ENCODE assay signal across 31 cellular contexts in the genomic region with DNA sequence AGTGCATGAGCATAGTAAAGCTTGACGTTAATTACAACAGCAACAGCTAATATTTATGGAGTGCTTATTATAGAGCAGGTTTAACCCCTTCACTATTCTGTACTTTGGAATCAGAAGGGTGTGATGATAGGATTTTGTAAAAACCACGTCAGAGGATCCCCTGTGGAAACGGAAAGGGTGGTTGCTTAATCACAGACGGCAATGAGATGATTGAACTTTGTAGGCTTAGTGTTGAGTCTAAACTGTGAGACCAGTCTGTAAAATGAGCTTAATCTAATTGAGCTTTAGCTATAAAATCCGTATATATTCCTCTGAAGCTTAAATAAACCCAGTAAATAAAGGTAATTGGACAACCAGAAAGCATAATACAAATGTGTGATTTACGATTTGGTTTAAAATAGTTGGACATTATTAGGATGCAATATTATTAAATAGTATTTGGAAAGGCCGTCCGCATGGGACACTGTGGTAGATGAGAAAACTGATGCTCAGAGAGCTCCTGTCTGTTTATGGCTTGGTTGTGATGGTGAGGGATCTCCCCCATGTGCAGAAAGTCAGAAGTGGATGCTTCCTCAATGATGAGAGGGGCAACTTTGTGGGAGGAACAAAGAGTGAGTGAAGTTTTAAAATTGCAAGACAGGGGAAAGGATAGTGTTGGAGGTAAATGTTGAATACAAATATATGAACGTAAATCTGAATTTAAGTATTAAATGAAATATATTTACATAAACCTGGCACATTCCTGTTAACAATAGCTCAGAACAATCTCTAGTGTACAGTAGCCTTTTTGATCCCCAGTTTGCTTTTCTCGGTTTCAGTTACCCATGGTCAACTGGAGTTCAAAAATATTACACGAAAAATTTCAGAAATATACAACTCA. TPM values are rescaled to one million over a fixed set of nuclear protein-coding genes. Genes with fewer than 3 reads are reported as not detected.
"Had no signal": no experiment of that assay in that cellular context is flagged by ENCODE, and none has a peak within 500 bp of the region (broad histone marks: within the 10 kb centered on the region; RNA-seq: fewer than 3 reads in every experiment).

No MANE protein-coding gene starts in this region.

- H3K4me1 ChIP-seq: esophagus muscularis mucosa, foreskin keratinocyte, gastrocnemius medialis had no signal

- H3K9me3 Mint-ChIP-seq: activated CD4-positive, alpha-beta memory T cell treated with anti-CD3 and anti-CD28 coated beads, Interleukin-2, amount 10 ng/mL, durations not matched to agents 7 days and 5 days; activated CD4-positive, alpha-beta T cell treated with anti-CD3 and anti-CD28 coated beads, Interleukin-2, amount 10 ng/mL, durations not matched to agents 7 days and 5 days; activated T-cell treated with anti-CD3 and anti-CD28 coated beads, Interleukin-2, amount 50 U/mL, for 4 hours; activated T-helper 17 cell treated with anti-CD3 and anti-CD28 coated beads, Interleukin-2, amount 50 U/mL, for 72 hours; effector memory CD8-positive, alpha-beta T cell had no signal

- H3K36me3 ChIP-seq: esophagus muscularis mucosa, gastrocnemius medialis, heart left ventricle had no signal

- H3K4me1 Mint-ChIP-seq: activated CD4-positive, alpha-beta memory T cell treated with anti-CD3 and anti-CD28 coated beads, Interleukin-2, amount 10 ng/mL, durations not matched to agents 7 days and 5 days; activated T-helper 17 cell treated with anti-CD3 and anti-CD28 coated beads, Interleukin-2, amount 50 U/mL, for 72 hours had no signal

- H3K4me3 Mint-ChIP-seq: activated CD4-positive, alpha-beta memory T cell treated with anti-CD3 and anti-CD28 coated beads, Interleukin-2, amount 10 ng/mL, durations not matched to agents 7 days and 5 days; activated CD4-positive, alpha-beta T cell treated with anti-CD3 and anti-CD28 coated beads, Interleukin-2, amount 10 ng/mL, durations not matched to agents 7 days and 5 days; activated naive CD8-positive, alpha-beta T cell; activated T-cell treated with anti-CD3 and anti-CD28 coated beads, Interleukin-2, amount 50 U/mL, for 4 hours; activated T-helper 17 cell treated with anti-CD3 and anti-CD28 coated beads, Interleukin-2, amount 50 U/mL, for 72 hours; effector memory CD8-positive, alpha-beta T cell had no signal

- H3K4me3 ChIP-seq: body of pancreas, esophagus muscularis mucosa, gastrocnemius medialis, heart left ventricle had no signal

- FAIRE-seq: colon had no signal

- H3K36me3 Mint-ChIP-seq: activated naive CD8-positive, alpha-beta T cell had no signal

- DNase-seq: activated CD4-positive, alpha-beta memory T cell treated with anti-CD3 and anti-CD28 coated beads, Interleukin-2, amount 10 ng/mL, durations not matched to agents 7 days and 5 days; activated CD4-positive, alpha-beta T cell treated with anti-CD3 and anti-CD28 coated beads for 1 hour; activated CD4-positive, alpha-beta T cell treated with anti-CD3 and anti-CD28 coated beads for 4 hours; activated CD4-positive, alpha-beta T cell treated with anti-CD3 and anti-CD28 coated beads, Interleukin-2, amount 10 ng/mL, durations not matched to agents 7 days and 5 days; activated CD4-positive, alpha-beta T cell treated with anti-CD3 and anti-CD28 coated beads, Interleukin-2, amount 50 U/mL, for 4 hours; activated CD8-positive, alpha-beta memory T cell treated with anti-CD3 and anti-CD28 coated beads for 24 hours; activated effector memory CD4-positive, alpha-beta T cell treated with Interleukin-2 at 50 U/mL for 16 hours; activated gamma-delta T cell treated with Interleukin-2 at 50 U/mL for 16 hours; activated naive CD4-positive, alpha-beta T cell treated with anti-CD3 and anti-CD28 coated beads, Interleukin-2, amount 50 U/mL, for 16 hours; activated naive CD4-positive, alpha-beta T cell treated with Interleukin-2 at 50 U/mL for 16 hours; activated T-cell treated with anti-CD3 and anti-CD28 coated beads, Interleukin-2, amount 50 U/mL, for 4 hours; amniotic stem cell; anterior cingulate cortex; body of pancreas; caudate nucleus; cortex of kidney; dermis blood vessel endothelial cell; effector CD4-positive, alpha-beta T cell; effector memory CD8-positive, alpha-beta T cell; erythroblast; foreskin keratinocyte; gastrocnemius medialis; glutamatergic neuron; heart left ventricle; T-helper 2 cell had no signal

- H3K27ac Mint-ChIP-seq: activated CD4-positive, alpha-beta memory T cell treated with anti-CD3 and anti-CD28 coated beads, Interleukin-2, amount 10 ng/mL, durations not matched to agents 7 days and 5 days; activated CD4-positive, alpha-beta T cell treated with anti-CD3 and anti-CD28 coated beads, Interleukin-2, amount 10 ng/mL, durations not matched to agents 7 days and 5 days; activated naive CD8-positive, alpha-beta T cell; activated T-helper 17 cell treated with anti-CD3 and anti-CD28 coated beads, Interleukin-2, amount 50 U/mL, for 72 hours; effector memory CD8-positive, alpha-beta T cell had no signal

- H3K27me3 ChIP-seq: body of pancreas, esophagus muscularis mucosa, gastrocnemius medialis, heart left ventricle had no signal

- H3K9me3 ChIP-seq: body of pancreas, esophagus muscularis mucosa, gastrocnemius medialis, heart left ventricle had no signal

- H3K27ac ChIP-seq: body of pancreas, esophagus muscularis mucosa, foreskin keratinocyte, gastrocnemius medialis, heart left ventricle had no signal

- ATAC-seq: activated T-cell treated with anti-CD3 and anti-CD28 coated beads, Interleukin-2, amount 50 U/mL, for 4 hours; activated T-helper 17 cell treated with anti-CD3 and anti-CD28 coated beads, Interleukin-2, amount 50 U/mL, for 72 hours; body of pancreas; effector memory CD8-positive, alpha-beta T cell; gastrocnemius medialis; heart left ventricle had no signal

RNA-seq across cellular contexts. Expression of a gene that starts 23.4 kb away (rescaled TPM):
- total RNA-seq: activated CD4-positive, alpha-beta memory T cell treated with anti-CD3 and anti-CD28 coated beads, Interleukin-2, amount 10 ng/mL, durations not matched to agents 7 days and 5 days; activated CD4-positive, alpha-beta T cell treated with anti-CD3 and anti-CD28 coated beads, Interleukin-2, amount 10 ng/mL, durations not matched to agents 7 days and 5 days; activated T-helper 17 cell treated with anti-CD3 and anti-CD28 coated beads, Interleukin-2, amount 50 U/mL, for 72 hours; body of pancreas; chondrocyte; dermis blood vessel endothelial cell; esophagus muscularis mucosa; foreskin keratinocyte; gastrocnemius medialis; heart left ventricle had no signal
- polyA plus RNA-seq: adipose tissue, foreskin keratinocyte had no signal

RNA-seq across cellular contexts. Expression of a gene that starts 23.7 kb away (rescaled TPM):
- total RNA-seq: activated CD4-positive, alpha-beta memory T cell treated with anti-CD3 and anti-CD28 coated beads, Interleukin-2, amount 10 ng/mL, durations not matched to agents 7 days and 5 days; activated CD4-positive, alpha-beta T cell treated with anti-CD3 and anti-CD28 coated beads, Interleukin-2, amount 10 ng/mL, durations not matched to agents 7 days and 5 days; activated T-helper 17 cell treated with anti-CD3 and anti-CD28 coated beads, Interleukin-2, amount 50 U/mL, for 72 hours; chondrocyte; dermis blood vessel endothelial cell; esophagus muscularis mucosa; foreskin keratinocyte; gastrocnemius medialis had no signal

RNA-seq across cellular contexts. Expression of a gene that starts 51.2 kb away (rescaled TPM):
- total RNA-seq: activated CD4-positive, alpha-beta memory T cell treated with anti-CD3 and anti-CD28 coated beads, Interleukin-2, amount 10 ng/mL, durations not matched to agents 7 days and 5 days; activated CD4-positive, alpha-beta T cell treated with anti-CD3 and anti-CD28 coated beads, Interleukin-2, amount 10 ng/mL, durations not matched to agents 7 days and 5 days; activated T-cell treated with anti-CD3 and anti-CD28 coated beads, Interleukin-2, amount 50 U/mL, for 4 hours; activated T-helper 17 cell treated with anti-CD3 and anti-CD28 coated beads, Interleukin-2, amount 50 U/mL, for 72 hours; body of pancreas; dermis blood vessel endothelial cell; esophagus muscularis mucosa; foreskin keratinocyte; gastrocnemius medialis had no signal
